Comparison of ENCODE assay signal across 1 cellular context in the genomic region with DNA sequence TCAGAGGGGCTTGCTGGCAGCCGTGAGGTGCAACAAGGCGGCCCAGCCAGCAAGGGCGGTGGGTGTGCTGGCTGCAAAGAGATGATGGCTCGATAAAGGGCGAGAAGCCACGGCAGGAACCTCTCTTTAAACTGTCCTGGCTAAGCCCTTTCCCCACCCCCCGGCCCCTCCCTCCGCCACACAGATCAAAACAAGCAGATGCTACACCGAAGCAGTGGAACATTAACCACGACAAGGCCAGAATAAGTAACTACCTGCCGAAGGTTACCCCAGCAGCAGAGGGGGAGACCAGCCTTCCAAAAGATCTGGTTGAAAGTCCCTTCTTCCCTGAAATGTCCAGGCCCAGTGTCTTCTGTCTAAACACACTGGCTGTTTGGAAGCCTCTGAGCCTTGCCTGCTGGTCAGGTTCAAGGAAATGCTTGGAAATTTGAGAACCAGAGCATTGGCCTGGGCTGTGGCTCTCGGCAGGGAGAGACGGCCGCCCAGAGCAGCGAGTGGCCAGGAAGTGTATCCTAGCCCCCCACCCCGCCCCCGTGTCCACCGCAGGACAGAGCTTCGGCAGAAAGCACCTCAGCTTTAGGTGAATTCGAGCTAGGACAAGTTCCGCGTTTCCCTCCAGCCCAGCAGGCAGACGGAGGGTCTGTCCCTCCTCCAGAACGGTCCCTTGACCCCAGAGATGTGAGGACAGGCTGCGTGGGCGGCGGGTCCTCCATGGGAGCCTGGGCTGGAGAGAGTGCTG.
TF ChIP-seq lines count a peak whose summit lies in the region.

No MANE protein-coding gene starts in this region.

TF ChIP-seq in HepG2, 621 proteins besides CTCF, POLR2A, EP300 and RAD21 (continued from another document and continues in another):
- TF ChIP-seq, protein P1, sequence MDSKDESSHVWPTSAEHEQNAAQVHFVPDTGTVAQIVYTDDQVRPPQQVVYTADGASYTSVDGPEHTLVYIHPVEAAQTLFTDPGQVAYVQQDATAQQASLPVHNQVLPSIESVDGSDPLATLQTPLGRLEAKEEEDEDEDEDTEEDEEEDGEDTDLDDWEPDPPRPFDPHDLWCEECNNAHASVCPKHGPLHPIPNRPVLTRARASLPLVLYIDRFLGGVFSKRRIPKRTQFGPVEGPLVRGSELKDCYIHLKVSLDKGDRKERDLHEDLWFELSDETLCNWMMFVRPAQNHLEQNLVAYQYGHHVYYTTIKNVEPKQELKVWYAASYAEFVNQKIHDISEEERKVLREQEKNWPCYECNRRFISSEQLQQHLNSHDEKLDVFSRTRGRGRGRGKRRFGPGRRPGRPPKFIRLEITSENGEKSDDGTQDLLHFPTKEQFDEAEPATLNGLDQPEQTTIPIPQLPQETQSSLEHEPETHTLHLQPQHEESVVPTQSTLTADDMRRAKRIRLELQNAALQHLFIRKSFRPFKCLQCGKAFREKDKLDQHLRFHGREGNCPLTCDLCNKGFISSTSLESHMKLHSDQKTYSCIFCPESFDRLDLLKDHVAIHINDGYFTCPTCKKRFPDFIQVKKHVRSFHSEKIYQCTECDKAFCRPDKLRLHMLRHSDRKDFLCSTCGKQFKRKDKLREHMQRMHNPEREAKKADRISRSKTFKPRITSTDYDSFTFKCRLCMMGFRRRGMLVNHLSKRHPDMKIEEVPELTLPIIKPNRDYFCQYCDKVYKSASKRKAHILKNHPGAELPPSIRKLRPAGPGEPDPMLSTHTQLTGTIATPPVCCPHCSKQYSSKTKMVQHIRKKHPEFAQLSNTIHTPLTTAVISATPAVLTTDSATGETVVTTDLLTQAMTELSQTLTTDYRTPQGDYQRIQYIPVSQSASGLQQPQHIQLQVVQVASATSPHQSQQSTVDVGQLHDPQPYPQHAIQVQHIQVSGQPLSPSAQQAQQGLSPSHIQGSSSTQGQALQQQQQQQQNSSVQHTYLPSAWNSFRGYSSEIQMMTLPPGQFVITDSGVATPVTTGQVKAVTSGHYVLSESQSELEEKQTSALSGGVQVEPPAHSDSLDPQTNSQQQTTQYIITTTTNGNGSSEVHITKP (CRISPR knock-in tag; IDR thresholded peaks at IDR 0.05; ENCODE audit: low read depth), result 0 out of 2 replicates have a peak, but pooled peaks have one; percentile 16
- TF ChIP-seq ZSCAN21 (CRISPR knock-in tag; IDR thresholded peaks at IDR 0.05; ENCODE audit: borderline replicate concordance), result no peak
- peak; percentile 22; the same call in 1 of the 2 replicates for TF ChIP-seq ZNF614 (CRISPR knock-in tag; IDR thresholded peaks at IDR 0.05; ENCODE audit: borderline replicate concordance)
- TF ChIP-seq PITX1 (CRISPR knock-in tag; IDR thresholded peaks at IDR 0.05), result peak; percentile 86
- TF ChIP-seq ZMYM2 (CRISPR knock-in tag; IDR thresholded peaks at IDR 0.05), result no peak
- no peak for TF ChIP-seq ZBTB3 (CRISPR knock-in tag; IDR thresholded peaks at IDR 0.05; ENCODE audit: borderline replicate concordance, low read depth)
- TF ChIP-seq TGIF2 (CRISPR knock-in tag; IDR thresholded peaks at IDR 0.05), result 0 out of 2 replicates have a peak, but pooled peaks have one; percentile 16
- TF ChIP-seq NCOA5 (CRISPR knock-in tag; IDR thresholded peaks at IDR 0.05), result no peak
- TF ChIP-seq, protein P2, sequence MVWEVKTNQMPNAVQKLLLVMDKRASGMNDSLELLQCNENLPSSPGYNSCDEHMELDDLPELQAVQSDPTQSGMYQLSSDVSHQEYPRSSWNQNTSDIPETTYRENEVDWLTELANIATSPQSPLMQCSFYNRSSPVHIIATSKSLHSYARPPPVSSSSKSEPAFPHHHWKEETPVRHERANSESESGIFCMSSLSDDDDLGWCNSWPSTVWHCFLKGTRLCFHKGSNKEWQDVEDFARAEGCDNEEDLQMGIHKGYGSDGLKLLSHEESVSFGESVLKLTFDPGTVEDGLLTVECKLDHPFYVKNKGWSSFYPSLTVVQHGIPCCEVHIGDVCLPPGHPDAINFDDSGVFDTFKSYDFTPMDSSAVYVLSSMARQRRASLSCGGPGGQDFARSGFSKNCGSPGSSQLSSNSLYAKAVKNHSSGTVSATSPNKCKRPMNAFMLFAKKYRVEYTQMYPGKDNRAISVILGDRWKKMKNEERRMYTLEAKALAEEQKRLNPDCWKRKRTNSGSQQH (CRISPR knock-in tag; IDR thresholded peaks at IDR 0.05; ENCODE audit: low read depth), result 0 out of 2 replicates have a peak, but pooled peaks have one; percentile 13
- no peak for TF ChIP-seq ZNF513 (CRISPR knock-in tag; conservative IDR thresholded peaks at IDR 0.05)
- TF ChIP-seq ZNF687 (CRISPR knock-in tag; IDR thresholded peaks at IDR 0.05), result peak; percentile 70
- TF ChIP-seq PRMT3 (CRISPR knock-in tag; IDR thresholded peaks at IDR 0.05; ENCODE audit: borderline replicate concordance, low read depth), result no peak
- TF ChIP-seq, protein P3, sequence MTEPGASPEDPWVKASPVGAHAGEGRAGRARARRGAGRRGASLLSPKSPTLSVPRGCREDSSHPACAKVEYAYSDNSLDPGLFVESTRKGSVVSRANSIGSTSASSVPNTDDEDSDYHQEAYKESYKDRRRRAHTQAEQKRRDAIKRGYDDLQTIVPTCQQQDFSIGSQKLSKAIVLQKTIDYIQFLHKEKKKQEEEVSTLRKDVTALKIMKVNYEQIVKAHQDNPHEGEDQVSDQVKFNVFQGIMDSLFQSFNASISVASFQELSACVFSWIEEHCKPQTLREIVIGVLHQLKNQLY (CRISPR knock-in tag; IDR thresholded peaks at IDR 0.05), result 0 out of 2 replicates have a peak, but pooled peaks have one; percentile 33
- TF ChIP-seq ZNF331 (CRISPR knock-in tag; IDR thresholded peaks at IDR 0.05), result peak; percentile 10; the same call in 1 of the 2 replicates
- no peak for TF ChIP-seq MTF1 (CRISPR knock-in tag; IDR thresholded peaks at IDR 0.05)
- no peak for TF ChIP-seq ZSCAN30 (CRISPR knock-in tag; IDR thresholded peaks at IDR 0.05)
- TF ChIP-seq ZNF367 (CRISPR knock-in tag; IDR thresholded peaks at IDR 0.05; ENCODE audit: borderline replicate concordance), result no peak
- peak; percentile 67 for TF ChIP-seq PHF21A (CRISPR knock-in tag; IDR thresholded peaks at IDR 0.05)
- no peak for TF ChIP-seq ARID3A (IDR thresholded peaks at IDR 0.05; ENCODE audit: low read depth, low read length)
- TF ChIP-seq MXD3 (CRISPR knock-in tag; IDR thresholded peaks at IDR 0.05), result peak; percentile 58; the same call in 1 of the 2 replicates
- TF ChIP-seq MZF1 (CRISPR knock-in tag; IDR thresholded peaks at IDR 0.05; ENCODE audit: borderline replicate concordance), result no peak
- TF ChIP-seq MTF2 (CRISPR knock-in tag; IDR thresholded peaks at IDR 0.05; ENCODE audit: borderline replicate concordance), result no peak
- TF ChIP-seq FOSL1 (CRISPR knock-in tag; IDR thresholded peaks at IDR 0.05; ENCODE audit: borderline replicate concordance), result no peak
- no peak for TF ChIP-seq STAG1 (CRISPR knock-in tag; IDR thresholded peaks at IDR 0.05)
- TF ChIP-seq ZGPAT (CRISPR knock-in tag; IDR thresholded peaks at IDR 0.05), result peak; percentile 2
- no peak for TF ChIP-seq ZNF660 (CRISPR knock-in tag; IDR thresholded peaks at IDR 0.05; ENCODE audit: borderline replicate concordance, low read depth)
- TF ChIP-seq ZFY (CRISPR knock-in tag; IDR thresholded peaks at IDR 0.05), result peak; percentile 63; the same call in 1 of the 2 replicates
- TF ChIP-seq ZNF644 (CRISPR knock-in tag; IDR thresholded peaks at IDR 0.05; ENCODE audit: low read depth), result no peak
- TF ChIP-seq RFX5 (IDR thresholded peaks at IDR 0.05; ENCODE audit: low read depth, low read length), result no peak
- peak; percentile 47; the same call in 1 of the 2 replicates for TF ChIP-seq HDAC1 (CRISPR knock-in tag; IDR thresholded peaks at IDR 0.05)
- TF ChIP-seq CCDC6 (CRISPR knock-in tag; IDR thresholded peaks at IDR 0.05), result 0 out of 2 replicates have a peak, but pooled peaks have one; percentile 41
- no peak for TF ChIP-seq CERS6 (CRISPR knock-in tag; IDR thresholded peaks at IDR 0.05)
- TF ChIP-seq ZNF563 (CRISPR knock-in tag; IDR thresholded peaks at IDR 0.05), result 0 out of 2 replicates have a peak, but pooled peaks have one; percentile 38
- 0 out of 2 replicates have a peak, but pooled peaks have one; percentile 63 for TF ChIP-seq ZNF724P (CRISPR knock-in tag; IDR thresholded peaks at IDR 0.05; ENCODE audit: borderline replicate concordance)
- TF ChIP-seq HNRNPH1 (optimal IDR thresholded peaks at IDR 0.05; ENCODE audit: low read depth, low read length), result no peak
- TF ChIP-seq ZNF770 (CRISPR knock-in tag; IDR thresholded peaks at IDR 0.05), result no peak
- no peak for TF ChIP-seq ZNF230 (CRISPR knock-in tag; IDR thresholded peaks at IDR 0.05)
- peak; percentile 42 for TF ChIP-seq IRF2 (CRISPR knock-in tag; IDR thresholded peaks at IDR 0.05)
